Comparison of ENCODE assay signal across 14 cellular contexts in the genomic region with DNA sequence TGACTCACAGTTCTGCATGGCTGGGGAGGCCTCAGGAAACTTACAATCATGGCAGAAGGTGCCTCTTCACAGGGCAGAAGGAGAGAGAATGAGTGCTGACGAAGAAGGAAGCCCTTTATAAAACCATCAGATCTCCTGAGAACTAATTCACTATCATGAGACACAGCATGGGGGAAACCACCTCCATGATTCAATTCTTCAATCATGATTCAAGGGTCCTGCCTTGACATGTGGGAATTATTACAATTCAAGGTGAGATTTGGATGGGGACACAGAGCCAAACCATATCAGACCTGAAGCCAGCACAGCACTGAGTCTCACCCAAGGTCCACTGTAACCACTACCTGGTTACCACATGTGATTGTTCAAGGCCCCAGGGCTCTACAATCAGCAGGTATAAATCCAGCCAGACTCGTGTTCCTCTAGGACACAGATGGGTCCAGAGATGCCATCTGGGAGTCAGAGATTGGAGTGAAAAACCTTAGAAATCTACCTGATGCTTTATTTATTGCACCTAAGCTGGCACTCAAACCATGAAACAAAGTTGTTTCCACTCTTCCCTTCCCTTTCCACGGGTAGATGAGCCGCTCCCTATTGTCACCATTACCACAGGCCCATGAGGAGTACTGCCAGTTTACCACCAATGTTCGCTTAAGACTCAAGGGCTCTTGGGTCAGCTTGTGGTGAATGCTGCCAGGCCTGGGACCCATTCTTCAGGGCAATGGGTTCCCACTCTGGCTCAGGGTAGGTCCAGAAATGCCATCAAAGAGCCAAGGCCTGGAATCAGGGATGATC.
"Had no signal": no experiment of that assay in that cellular context is flagged by ENCODE, and none has a peak within 500 bp of the region (broad histone marks: within the 10 kb centered on the region; RNA-seq: fewer than 3 reads in every experiment).

No MANE protein-coding gene starts in this region.

- H3K4me3 ChIP-seq: gastroesophageal sphincter, heart right ventricle, tibial nerve, uterus had no signal

- H3K27me3 ChIP-seq: gastroesophageal sphincter, heart right ventricle, tibial nerve, uterus had no signal

- ATAC-seq: esophagus mucosa; gastroesophageal sphincter; left ventricle myocardium superior; naive thymus-derived CD8-positive, alpha-beta T cell; T-helper 17 cell had no signal

- DNase-seq: activated CD4-positive, alpha-beta T cell treated with anti-CD3 and anti-CD28 coated beads, Interleukin-2, amount 50 U/mL, for 4 hours; activated gamma-delta T cell; caudate nucleus; heart right ventricle; left ventricle myocardium superior; naive thymus-derived CD8-positive, alpha-beta T cell; stimulated activated CD4-positive, alpha-beta T cell treated with anti-CD3 and anti-CD28 coated beads, Interleukin-2, amount 100 ng/mL, for 24 hours; stimulated activated naive CD4-positive, alpha-beta T cell treated with Interleukin-2 at 50 U/mL for 16 hours; T-helper 17 cell; uterus had no signal

- H3K36me3 ChIP-seq: gastroesophageal sphincter, heart right ventricle, uterus had no signal

- H3K4me1 ChIP-seq: gastroesophageal sphincter, heart right ventricle, tibial nerve, uterus had no signal

- H3K27ac ChIP-seq: gastroesophageal sphincter, heart right ventricle, tibial nerve, uterus had no signal

- FAIRE-seq: colon had no signal
